ENCODE assay signal across 8 cellular contexts in genomic region chr19:45428385-45429231, GRCh38. TPM values are rescaled to one million over a fixed set of nuclear protein-coding genes. Genes with fewer than 3 reads are reported as not detected.
DNase-seq lines count a peak whose midpoint lies in the region; ATAC-seq, FAIRE-seq and TF ChIP-seq lines count a peak whose summit lies in the region.

No MANE protein-coding gene starts in this region.

- no peak overlapping the region for H2BK20ac ChIP-seq in H1 (ENCODE audit: low read length)

- no peak overlapping the region for H2AK5ac ChIP-seq in H1 (ENCODE audit: low read depth, low read length)

- H4K8ac ChIP-seq in H1 (ENCODE audit: extremely low read depth, insufficient read depth, low read length), result 0 out of 2 replicates have a peak overlapping the region, but pooled peaks have one; percentile 1

- H3K36me3 ChIP-seq in Panc1 (ENCODE audit: control insufficient read depth, insufficient read depth, low read length) (no peaks in the 10 kb centered on the region), H1 (ENCODE audit: control insufficient read depth in 2 of 4, insufficient read depth in 4 of 4, low read length in 3 of 4) (no peaks in the 10 kb centered on the region)

- peak overlapping the region; percentile 34 to 64 for H3K4me2 ChIP-seq in H1 (ENCODE audit: insufficient read depth in 1 of 2, low read depth in 2 of 2, low read length in 2 of 2)

- BruUV-seq in Panc1 (replicated peaks; lab: Mats Ljungman, UMichigan), result no TSS peak

- intact Hi-C loops in Panc1 (cut with micrococcal nuclease; ENCODE audit: unreplicated experiment), result no loop called here

- no peak overlapping the region for H4K5ac ChIP-seq in H1 (ENCODE audit: insufficient read length, low read depth, low read length)

- no peak overlapping the region for H3K23ac ChIP-seq in H1 (ENCODE audit: insufficient read length)

- H3K27me3 ChIP-seq in Panc1 (ENCODE audit: control insufficient read depth, insufficient read depth, low read length) (no peaks in the 10 kb centered on the region), H1 (replicated peaks in 1 of 4; ENCODE audit: control insufficient read depth in 3 of 4, extremely low read depth in 1 of 4, insufficient read depth in 3 of 4, low read length in 3 of 4) (no peaks in the 10 kb centered on the region), mononuclear cell (ENCODE audit: insufficient read depth, low read length) (peaks cover 8% of the 10 kb centered on the region)

- H3K79me1 ChIP-seq in H1 (ENCODE audit: low read depth, low read length), result no peaks in the 10 kb centered on the region

- POLR2A ChIA-PET in Panc1 (lab: Charles Lee) (interaction anchor here (0.6 kb wide), 1 partner anchor 47 kb away, joined by 5 read pairs; no protein-coding TSS in a partner anchor), H1 (lab: Charles Lee; ENCODE audit: partially characterized antibody) (interaction anchor here (0.6 to 1.0 kb wide), 7 partner anchors 11 to 102 kb away, joined by 3 to 6 read pairs (median 4); partner anchors contain the start of gene FOSB)

- no peak overlapping the region for H4K91ac ChIP-seq in H1 (replicated peaks; ENCODE audit: insufficient read length, low read length)

- H2AFZ ChIP-seq in H1 (ENCODE audit: low read length), result 0 out of 2 replicates have a peak overlapping the region, but pooled peaks have one; percentile 72

- peaks cover 8% of the 10 kb centered on the region for H3K23me2 ChIP-seq in H1 (ENCODE audit: low read depth, low read length)

- TF ChIP-seq CTCF in Panc1 (IDR thresholded peaks at IDR 0.05), result no peak; the same call in 1 of the 2 replicates
- peak; percentile 44 to 57 (median 46) for TF ChIP-seq CTCF in H1 (IDR thresholded peaks at IDR 0.05; ENCODE audit: control extremely low read depth in 1 of 3, insufficient read depth in 1 of 3, low read depth in 1 of 3, low read length in 3 of 3)

- no peaks in the 10 kb centered on the region for H4K20me1 ChIP-seq in H1 (replicated peaks in 1 of 2; ENCODE audit: control insufficient read depth in 1 of 2, insufficient read depth in 2 of 2, low read length in 2 of 2)

- peak in 1 of 2 experiments; percentile 30; a peak in 2 of 4 replicates for TF ChIP-seq RAD21 in H1 (IDR thresholded peaks at IDR 0.05 in 1 of 2, conservative IDR thresholded peaks at IDR 0.05 in 1 of 2; ENCODE audit: low read depth in 2 of 2, low read length in 2 of 2)

- no peaks in the 10 kb centered on the region for H3K79me2 ChIP-seq in H1 (ENCODE audit: control insufficient read depth in 1 of 2, insufficient read depth in 2 of 2, low read length in 2 of 2)

- DNase-seq in NCI-H748 (lab: John Stamatoyannopoulos, UW; ENCODE audit: unreplicated experiment) (peak; percentile 58), NCI-H748 treated with DMSO at 0.1 percent for 48 hours (lab: John Stamatoyannopoulos, UW) (no peak), Panc1 (ENCODE audit: low read depth, low spot score) (no peak), H1 (ENCODE audit: low read depth in 1 of 2, low spot score in 2 of 2) (peak in 1 of 2 experiments; percentile 85), NCI-H1694 (lab: John Stamatoyannopoulos, UW) (no peak), DMS114 treated with DMSO at 0.1 percent for 48 hours (lab: John Stamatoyannopoulos, UW; ENCODE audit: unreplicated experiment) (no peak)

- H3K27ac ChIP-seq in Panc1 (ENCODE audit: low read length) (peak overlapping the region; percentile 72), H1 (ENCODE audit: low read depth, low read length) (no peak overlapping the region)

- no peak overlapping the region for H2BK5ac ChIP-seq in H1 (ENCODE audit: low read depth, low read length)

- 8% methylated on average over 35 of the region's 73 CpGs; no CpG with 5 or more reads in 1 of the 2 experiments for WGBS in H1 (ENCODE audit: extremely low coverage in 1 of 2, insufficient coverage in 1 of 2, insufficient read length in 1 of 2, insufficient replicate concordance in 2 of 2, low coverage in 1 of 2, low lambda C conversion rate in 2 of 2, missing lambda C conversion rate in 1 of 2), 2 experiments

- no peak overlapping the region for H3K4ac ChIP-seq in H1 (replicated peaks; ENCODE audit: insufficient read length, low read depth, low read length)

- H3K4me3 ChIP-seq in Panc1 (ENCODE audit: low read depth in 2 of 2, low read length in 2 of 2) (peak overlapping the region; percentile 57 to 77), H1 (ENCODE audit: extremely low read depth in 1 of 4, insufficient read depth in 2 of 4, low read depth in 3 of 4, low read length in 4 of 4) (peak overlapping the region; percentile 47 to 77 (median 66)), mononuclear cell (ENCODE audit: low read length) (peak overlapping the region; percentile 13)

- ATAC-seq in Panc1 (0 out of 2 replicates have a peak, but pooled peaks have one; percentile 3), GM21423 (IDR thresholded peaks at IDR 0.05; ENCODE audit: unreplicated experiment) (no peak)

- peak overlapping the region in 2 of 4 experiments; percentile 10 to 20; a peak in 1 of 7 replicates for H3K9ac ChIP-seq in H1 (replicated peaks in 1 of 4; ENCODE audit: extremely low read depth in 1 of 4, low read depth in 3 of 4, low read length in 3 of 4)

- CTCF ChIA-PET in Panc1 (lab: Charles Lee), result interaction anchor here (0.6 to 1.2 kb wide), 3 partner anchors 50 to 53 kb away, joined by 3 to 7 read pairs (median 3); no protein-coding TSS in a partner anchor
- CTCF ChIA-PET in H1 (lab: Charles Lee; ENCODE audit: partially characterized antibody), result interaction anchor here (0.6 to 21.2 kb wide), 14 partner anchors 8 to 1760 kb away, joined by 3 to 760 read pairs (median 3); partner anchors contain the start of gene FOSB

- H2BK15ac ChIP-seq in H1 (ENCODE audit: low read length), result no peak overlapping the region

- no peak overlapping the region for H3K56ac ChIP-seq in H1 (replicated peaks; ENCODE audit: insufficient read length, low read depth, low read length)

- H2BK120ac ChIP-seq in H1 (replicated peaks; ENCODE audit: low read depth, low read length), result no peak overlapping the region

- H3K4me1 ChIP-seq in Panc1 (ENCODE audit: control insufficient read depth, insufficient read depth, low read length) (peaks cover 18% of the 10 kb centered on the region), H1 (replicated peaks in 1 of 4; ENCODE audit: control insufficient read depth in 3 of 4, insufficient read depth in 4 of 4, low read length in 3 of 4) (peaks cover 0 to 4% (median 1%) of the 10 kb centered on the region in 4 experiments; a peak in 3 of 7 replicates), mononuclear cell (ENCODE audit: insufficient read depth, low read length) (peaks cover 46% of the 10 kb centered on the region)

- H3K14ac ChIP-seq in H1 (ENCODE audit: insufficient read length), result no peak overlapping the region

- H3K9me3 ChIP-seq in Panc1 (ENCODE audit: control insufficient read depth, insufficient read depth, low read depth, low read length) (no peaks in the 10 kb centered on the region), H1 (ENCODE audit: insufficient read depth in 2 of 2, low read depth in 1 of 2, low read length in 1 of 2) (no peaks in the 10 kb centered on the region), mononuclear cell (ENCODE audit: low read depth, low read length) (no peaks in the 10 kb centered on the region)

- no peak for TF ChIP-seq POLR2A in H1 (IDR thresholded peaks at IDR 0.05; ENCODE audit: control extremely low read depth in 1 of 2, low read depth in 2 of 2, low read length in 2 of 2)

- H2BK12ac ChIP-seq in H1 (ENCODE audit: low read depth, low read length), result no peak overlapping the region

- FAIRE-seq in H1 (lab: Jason Lieb, UNC), result no peak

- in situ Hi-C loops in Panc1 (cut with HindIII; ENCODE audit: low pct_unique_long_range_greater_than_20kb, low sequenced_read_pairs), result no loop called here

- 0 out of 2 replicates have a peak overlapping the region, but pooled peaks have one; percentile 4 for H3K18ac ChIP-seq in H1 (ENCODE audit: extremely low read depth, low read length)

- no peak for TF ChIP-seq EP300 in H1 (IDR thresholded peaks at IDR 0.05; ENCODE audit: borderline replicate concordance in 1 of 2, low read depth in 2 of 2, low read length in 2 of 2)

RNA-seq across cellular contexts. Expression of gene ERCC1, which starts 4.9 kb away (rescaled TPM):
- total RNA-seq in Panc1 (2021; ENCODE audit: unreplicated experiment) (80.3 TPM), mononuclear cell (33.6 TPM)
- polyA plus RNA-seq in Panc1 (2012; ENCODE audit: insufficient read length), result 101 TPM
- total RNA-seq in H1 (2021; fragmentation: NEBNext Ultra II Directional; extraction: Animal tissue kit (Norgen Biotek cat#: 25700)), result 44.7 and 46.4 TPM in 2 replicates
- polyA plus RNA-seq in H1 (2011; rRNA removed), result 94.2 and 112 TPM in 2 replicates
- polyA plus RNA-seq in H1 (2011; cell fraction: cytosol; rRNA removed), result 73.6 TPM
- polyA plus RNA-seq in H1 (2011; cell fraction: nucleus; rRNA removed), result 104 TPM
- 44.6 to 60.9 TPM (median 54.2 TPM) in 4 replicates for polyA plus RNA-seq in H1 (2012, experiment 1 of 2)
- polyA plus RNA-seq in H1 (2012, experiment 2 of 2), result 246 TPM
- polyA plus RNA-seq in H1 (2013, experiment 1 of 2), result 51.0 TPM
- 52.4 TPM for polyA plus RNA-seq in H1 (2013, experiment 2 of 2)
- 32.3 and 35.8 TPM in 2 replicates for polyA minus RNA-seq in H1 (2011; rRNA and poly(A)+ RNA removed)
- 33.8 TPM for polyA minus RNA-seq in H1 (2011; cell fraction: cytosol; rRNA and poly(A)+ RNA removed)
- 31.2 TPM for polyA minus RNA-seq in H1 (2011; cell fraction: nucleus; rRNA and poly(A)+ RNA removed)

RNA-seq across cellular contexts. Expression of gene POLR1G, which starts 22.2 kb away (rescaled TPM):
- total RNA-seq in Panc1 (2021; ENCODE audit: unreplicated experiment) (27.8 TPM), mononuclear cell (0.10 TPM)
- polyA plus RNA-seq in Panc1 (2012; ENCODE audit: insufficient read length), result 20.6 TPM
- total RNA-seq in H1 (2021; fragmentation: NEBNext Ultra II Directional; extraction: Animal tissue kit (Norgen Biotek cat#: 25700)), result 34.8 and 38.0 TPM in 2 replicates
- polyA plus RNA-seq in H1 (2011; rRNA removed), result 16.8 and 18.4 TPM in 2 replicates
- polyA plus RNA-seq in H1 (2011; cell fraction: cytosol; rRNA removed), result 16.6 TPM
- polyA plus RNA-seq in H1 (2011; cell fraction: nucleus; rRNA removed), result 10.3 TPM
- 20.0 to 27.9 TPM (median 23.6 TPM) in 4 replicates for polyA plus RNA-seq in H1 (2012, experiment 1 of 2)
- 18.3 TPM for polyA plus RNA-seq in H1 (2012, experiment 2 of 2)
- 42.2 TPM for polyA plus RNA-seq in H1 (2013, experiment 1 of 2)
- polyA plus RNA-seq in H1 (2013, experiment 2 of 2), result 43.6 TPM
- 8.2 and 8.3 TPM in 2 replicates for polyA minus RNA-seq in H1 (2011; rRNA and poly(A)+ RNA removed)
- polyA minus RNA-seq in H1 (2011; cell fraction: cytosol; rRNA and poly(A)+ RNA removed), result 21.5 TPM
- 14.5 TPM for polyA minus RNA-seq in H1 (2011; cell fraction: nucleus; rRNA and poly(A)+ RNA removed)

RNA-seq across cellular contexts. Expression of gene PPP1R13L, which starts 23.7 kb away (rescaled TPM):
- total RNA-seq in Panc1 (2021; ENCODE audit: unreplicated experiment), result 39.1 TPM
- 62.4 TPM for polyA plus RNA-seq in Panc1 (2012; ENCODE audit: insufficient read length)
- 15.3 and 18.4 TPM in 2 replicates for total RNA-seq in H1 (2021; fragmentation: NEBNext Ultra II Directional; extraction: Animal tissue kit (Norgen Biotek cat#: 25700))
- polyA plus RNA-seq in H1 (2011; rRNA removed), result 9.1 and 20.4 TPM in 2 replicates
- polyA plus RNA-seq in H1 (2011; cell fraction: cytosol; rRNA removed), result 12.5 TPM
- 39.1 TPM for polyA plus RNA-seq in H1 (2011; cell fraction: nucleus; rRNA removed)
- polyA plus RNA-seq in H1 (2012, experiment 1 of 2), result 25.0 to 32.4 TPM (median 29.9 TPM) in 4 replicates
- 28.1 TPM for polyA plus RNA-seq in H1 (2012, experiment 2 of 2)
- 35.0 TPM for polyA plus RNA-seq in H1 (2013, experiment 1 of 2)
- 27.2 TPM for polyA plus RNA-seq in H1 (2013, experiment 2 of 2)
- polyA minus RNA-seq in H1 (2011; rRNA and poly(A)+ RNA removed), result 4.3 and 7.5 TPM in 2 replicates
- 19.8 TPM for polyA minus RNA-seq in H1 (2011; cell fraction: cytosol; rRNA and poly(A)+ RNA removed)
- 12.2 TPM for polyA minus RNA-seq in H1 (2011; cell fraction: nucleus; rRNA and poly(A)+ RNA removed)
- 0.52 TPM for total RNA-seq in mononuclear cell

RNA-seq across cellular contexts. Expression of gene FOSB, which starts 39.2 kb away (rescaled TPM):
- total RNA-seq in Panc1 (2021; ENCODE audit: unreplicated experiment) (13.4 TPM), mononuclear cell (337 TPM)
- polyA plus RNA-seq in Panc1 (2012; ENCODE audit: insufficient read length), result 6.1 TPM
- 1.3 and 2.7 TPM in 2 replicates for total RNA-seq in H1 (2021; fragmentation: NEBNext Ultra II Directional; extraction: Animal tissue kit (Norgen Biotek cat#: 25700))
- 0.44 and 1.2 TPM in 2 replicates for polyA plus RNA-seq in H1 (2011; rRNA removed)
- polyA plus RNA-seq in H1 (2011; cell fraction: cytosol; rRNA removed), result 0.32 TPM
- 5.2 TPM for polyA plus RNA-seq in H1 (2011; cell fraction: nucleus; rRNA removed)
- 1.1 to 4.3 TPM (median 2.6 TPM) in 4 replicates for polyA plus RNA-seq in H1 (2012, experiment 1 of 2)
- 2.4 TPM for polyA plus RNA-seq in H1 (2012, experiment 2 of 2)
- 0.85 TPM for polyA plus RNA-seq in H1 (2013, experiment 1 of 2)
- polyA plus RNA-seq in H1 (2013, experiment 2 of 2), result 0.79 TPM
- 2.8 and 6.9 TPM in 2 replicates for polyA minus RNA-seq in H1 (2011; rRNA and poly(A)+ RNA removed)
- 1.5 TPM for polyA minus RNA-seq in H1 (2011; cell fraction: cytosol; rRNA and poly(A)+ RNA removed)
- 39.4 TPM for polyA minus RNA-seq in H1 (2011; cell fraction: nucleus; rRNA and poly(A)+ RNA removed)

RNA-seq across cellular contexts. Expression of gene ERCC2, which starts 58.2 kb away (rescaled TPM):
- total RNA-seq in Panc1 (2021; ENCODE audit: unreplicated experiment) (32.5 TPM), mononuclear cell (4.2 TPM)
- polyA plus RNA-seq in Panc1 (2012; ENCODE audit: insufficient read length), result 50.9 TPM
- 93.4 and 107 TPM in 2 replicates for total RNA-seq in H1 (2021; fragmentation: NEBNext Ultra II Directional; extraction: Animal tissue kit (Norgen Biotek cat#: 25700))
- 117 and 197 TPM in 2 replicates for polyA plus RNA-seq in H1 (2011; rRNA removed)
- 88.3 TPM for polyA plus RNA-seq in H1 (2011; cell fraction: cytosol; rRNA removed)
- 444 TPM for polyA plus RNA-seq in H1 (2011; cell fraction: nucleus; rRNA removed)
- 88.6 to 99.0 TPM (median 95.0 TPM) in 4 replicates for polyA plus RNA-seq in H1 (2012, experiment 1 of 2)
- polyA plus RNA-seq in H1 (2012, experiment 2 of 2), result 70.3 TPM
- 71.7 TPM for polyA plus RNA-seq in H1 (2013, experiment 1 of 2)
- 65.8 TPM for polyA plus RNA-seq in H1 (2013, experiment 2 of 2)
- polyA minus RNA-seq in H1 (2011; rRNA and poly(A)+ RNA removed), result 136 and 156 TPM in 2 replicates
- 49.8 TPM for polyA minus RNA-seq in H1 (2011; cell fraction: cytosol; rRNA and poly(A)+ RNA removed)
- 65.9 TPM for polyA minus RNA-seq in H1 (2011; cell fraction: nucleus; rRNA and poly(A)+ RNA removed)

Comparison
In these comparisons a context has a peak if more than half of its experiments do, and no peak if none do; other contexts are left out.
1. H3K4me3 ChIP-seq: peak in every context shown above with its lines; median percentile 67 in Panc1; 66 in H1; 13 in mononuclear cell.
2. RNA of gene POLR1G, which starts 22.2 kb away (total RNA-seq): 34.8 to 38.0 TPM in H1 and 27.8 TPM in Panc1 (single experiment); 0.10 TPM in mononuclear cell (single experiment); every median in the first group is over 10 times any median in the second.
3. RNA of gene PPP1R13L, which starts 23.7 kb away (total RNA-seq): 39.1 TPM in Panc1 (single experiment) and 15.3 to 18.4 TPM in H1; 0.52 TPM in mononuclear cell (single experiment); every median in the first group is over 10 times any median in the second.